Comparison of ENCODE assay signal across 13 cellular contexts in the genomic region with DNA sequence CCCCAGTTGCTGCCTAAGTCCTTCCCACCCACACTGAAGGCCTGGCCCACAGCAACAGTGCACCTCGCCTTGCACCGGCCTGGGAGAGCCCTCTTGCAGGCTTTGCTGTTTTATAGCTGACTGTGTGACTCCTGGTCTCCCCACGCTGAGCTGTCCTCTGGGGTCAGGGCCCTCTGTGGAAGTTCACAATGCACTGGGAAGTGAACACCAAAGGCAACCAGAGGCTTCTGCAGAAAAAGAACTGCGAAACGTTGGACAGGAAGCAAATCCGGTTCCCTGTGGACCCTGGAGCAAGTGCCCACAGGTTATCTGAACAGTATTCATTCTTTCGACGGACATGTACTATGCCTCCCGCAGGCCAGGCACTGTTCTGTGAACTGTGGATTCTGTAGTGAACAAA. TPM values are rescaled to one million over a fixed set of nuclear protein-coding genes. Genes with fewer than 3 reads are reported as not detected.
DNase-seq lines count a peak whose midpoint lies in the region; ATAC-seq, FAIRE-seq and TF ChIP-seq lines count a peak whose summit lies in the region.
"Had no signal": no experiment of that assay in that cellular context is flagged by ENCODE, and none has a peak within 500 bp of the region (broad histone marks: within the 10 kb centered on the region; RNA-seq: fewer than 3 reads in every experiment).

No MANE protein-coding gene starts in this region.

- no peak overlapping the region for H2AFZ ChIP-seq in mammary epithelial cell (ENCODE audit: low read depth, low read length)
- no peak overlapping the region for H2AFZ ChIP-seq in astrocyte (ENCODE audit: low read depth, low read length)

- H3K27ac ChIP-seq in mammary epithelial cell (ENCODE audit: insufficient read depth, low read depth, low read length) (no peak overlapping the region), astrocyte (ENCODE audit: low read depth, low read length) (no peak overlapping the region)
- H3K27ac ChIP-seq: epithelial cell of prostate, foreskin keratinocyte, right atrium auricular region had no signal

- CTCF ChIA-PET in MCF 10A (lab: Yijun Ruan, JAX) (interaction anchor here (0.6 to 3.9 kb wide), 25 partner anchors 9 to 1250 kb away, joined by 3 to 17 read pairs (median 3); no protein-coding TSS in a partner anchor), mammary epithelial cell (lab: Charles Lee; ENCODE audit: low non-redundant PET) (interaction anchor here (0.6 kb wide), 1 partner anchor 1075 kb away, joined by 3 read pairs; no protein-coding TSS in a partner anchor)
- CTCF ChIA-PET in activated CD8-positive, alpha-beta T cell treated with anti-CD3 and anti-CD28 coated beads, Interleukin-2, amount 10 ng/mL, durations not matched to agents 7 days and 5 days (lab: Charles Lee), result interaction anchor here (0.5 to 2.3 kb wide), 17 partner anchors 9 to 1250 kb away, joined by 3 to 18 read pairs (median 4); no protein-coding TSS in a partner anchor

- H3K4me1 ChIP-seq in mammary epithelial cell (ENCODE audit: insufficient read depth, low read length) (peaks cover 12% of the 10 kb centered on the region), astrocyte (ENCODE audit: insufficient read depth, low read length) (peaks cover 14% of the 10 kb centered on the region)
- H3K4me1 ChIP-seq: foreskin keratinocyte had no signal

- peaks cover 25% of the 10 kb centered on the region for H3K27me3 ChIP-seq in mammary epithelial cell (ENCODE audit: insufficient read depth, low read length)
- H3K27me3 ChIP-seq in astrocyte (ENCODE audit: insufficient read depth, low read length), result peaks cover 21% of the 10 kb centered on the region

- in situ Hi-C loops in mammary epithelial cell (cut with MboI; ENCODE audit: low sequenced_read_pairs in 2 of 2), result loop anchor here in 1 of 2 donors (25.0 kb wide), 1 partner anchor 1093 kb away; no protein-coding TSS in a partner anchor

- TF ChIP-seq CTCF in MCF 10A (IDR thresholded peaks at IDR 0.05; ENCODE audit: unreplicated experiment), result no peak
- TF ChIP-seq CTCF in mammary epithelial cell (conservative IDR thresholded peaks at IDR 0.05 in 1 of 2, IDR thresholded peaks at IDR 0.05 in 1 of 2; ENCODE audit: extremely low read depth in 1 of 2, insufficient read depth in 1 of 2, low read depth in 1 of 2, low read length in 2 of 2), result no peak
- no peak for TF ChIP-seq CTCF in astrocyte (IDR thresholded peaks at IDR 0.05; ENCODE audit: insufficient read depth, low read depth, low read length)
- no peak for TF ChIP-seq CTCF in natural killer cell (IDR thresholded peaks at IDR 0.05)

- peak overlapping the region; percentile 69 for H3K4me3 Mint-ChIP-seq in MCF 10A (ENCODE audit: unreplicated experiment)
- peak overlapping the region; percentile 8 for H3K4me3 Mint-ChIP-seq in astrocyte (ENCODE audit: unreplicated experiment)
- H3K4me3 Mint-ChIP-seq in natural killer cell, result peak overlapping the region; percentile 85
- no peak overlapping the region for H3K4me3 Mint-ChIP-seq in activated CD8-positive, alpha-beta T cell treated with anti-CD3 and anti-CD28 coated beads, Interleukin-2, amount 10 ng/mL, durations not matched to agents 7 days and 5 days

- H3K9ac ChIP-seq in mammary epithelial cell (ENCODE audit: insufficient read depth, low read length) (no peak overlapping the region), astrocyte (ENCODE audit: low read length) (no peak overlapping the region)

- H3K9me3 ChIP-seq in mammary epithelial cell (replicated peaks; ENCODE audit: insufficient read depth, low read length), result no peaks in the 10 kb centered on the region
- H3K9me3 ChIP-seq in astrocyte (ENCODE audit: insufficient read depth, low read depth, low read length), result no peaks in the 10 kb centered on the region
- H3K9me3 ChIP-seq: right atrium auricular region had no signal

- WGBS in mammary epithelial cell (ENCODE audit: low coverage, missing lambda C conversion rate), result 31% methylated on average over 9 of the region's 9 CpGs

- H3K27ac Mint-ChIP-seq in MCF 10A (ENCODE audit: low read depth, unreplicated experiment), result no peak overlapping the region
- H3K27ac Mint-ChIP-seq in astrocyte (ENCODE audit: unreplicated experiment), result no peak overlapping the region
- no peak overlapping the region for H3K27ac Mint-ChIP-seq in natural killer cell
- H3K27ac Mint-ChIP-seq in activated CD8-positive, alpha-beta T cell treated with anti-CD3 and anti-CD28 coated beads, Interleukin-2, amount 10 ng/mL, durations not matched to agents 7 days and 5 days, result no peak overlapping the region

- peaks cover 3% of the 10 kb centered on the region for H4K20me1 ChIP-seq in mammary epithelial cell (ENCODE audit: insufficient read depth, low read length)
- H4K20me1 ChIP-seq in astrocyte (ENCODE audit: insufficient read depth, low read length), result no peaks in the 10 kb centered on the region

- H3K4me1 Mint-ChIP-seq in MCF 10A (ENCODE audit: insufficient read depth, unreplicated experiment) (peaks cover 5% of the 10 kb centered on the region), astrocyte (ENCODE audit: low read depth, unreplicated experiment) (peaks cover 5% of the 10 kb centered on the region), natural killer cell (peaks cover 11% of the 10 kb centered on the region in 2 donors)
- peaks cover 20% of the 10 kb centered on the region for H3K4me1 Mint-ChIP-seq in activated CD8-positive, alpha-beta T cell treated with anti-CD3 and anti-CD28 coated beads, Interleukin-2, amount 10 ng/mL, durations not matched to agents 7 days and 5 days (ENCODE audit: low read depth)

- H3K79me2 ChIP-seq in mammary epithelial cell (ENCODE audit: insufficient read depth, low read length) (no peaks in the 10 kb centered on the region), astrocyte (ENCODE audit: insufficient read depth, low read length) (no peaks in the 10 kb centered on the region)

- H3K27me3 Mint-ChIP-seq in MCF 10A (ENCODE audit: insufficient read depth, unreplicated experiment), result peaks cover 56% of the 10 kb centered on the region
- peaks cover 63% of the 10 kb centered on the region for H3K27me3 Mint-ChIP-seq in astrocyte (ENCODE audit: low read depth, unreplicated experiment)
- H3K27me3 Mint-ChIP-seq in natural killer cell (ENCODE audit: low read depth in 2 of 2), result peaks cover 34 to 42% of the 10 kb centered on the region in 2 donors
- H3K27me3 Mint-ChIP-seq in activated CD8-positive, alpha-beta T cell treated with anti-CD3 and anti-CD28 coated beads, Interleukin-2, amount 10 ng/mL, durations not matched to agents 7 days and 5 days (ENCODE audit: low read depth), result peaks cover 51% of the 10 kb centered on the region

- no TSS peak for BruUV-seq in MCF 10A (replicated peaks; lab: Mats Ljungman, UMichigan)
- no TSS peak for BruUV-seq in mammary epithelial cell (replicated peaks; lab: Mats Ljungman, UMichigan)

- no peak overlapping the region for H3K4me3 ChIP-seq in mammary epithelial cell (replicated peaks in 1 of 3; ENCODE audit: insufficient read depth in 1 of 3, low read depth in 2 of 3, low read length in 3 of 3)
- H3K4me3 ChIP-seq in astrocyte (ENCODE audit: insufficient read depth, low read depth, low read length), result no peak overlapping the region

- FAIRE-seq in astrocyte (lab: Jason Lieb, UNC), result no peak
- FAIRE-seq: bronchial epithelial cell had no signal

- ATAC-seq in natural killer cell (no peak), GM18511 (IDR thresholded peaks at IDR 0.05; ENCODE audit: unreplicated experiment) (no peak)
- ATAC-seq in activated CD8-positive, alpha-beta T cell treated with anti-CD3 and anti-CD28 coated beads, Interleukin-2, amount 10 ng/mL, durations not matched to agents 7 days and 5 days, result no peak

- dilution Hi-C loops in mammary epithelial cell (cut with HindIII; ENCODE audit: low sequenced_read_pairs), result no loop called here

- DNase-seq in MCF 10A (ENCODE audit: unreplicated experiment), result no peak
- no peak for DNase-seq in mammary epithelial cell
- no peak for DNase-seq in astrocyte (ENCODE audit: low read depth)
- no peak for DNase-seq in natural killer cell
- DNase-seq in DMS 273 treated with DMSO at 0.1 percent for 48 hours (lab: John Stamatoyannopoulos, UW), result no peak
- DNase-seq in NCI-H1048 (lab: John Stamatoyannopoulos, UW), result no peak
- DNase-seq in activated CD8-positive, alpha-beta T cell treated with anti-CD3 and anti-CD28 coated beads, Interleukin-2, amount 10 ng/mL, durations not matched to agents 7 days and 5 days, result no peak

- H3K4me2 ChIP-seq in mammary epithelial cell (ENCODE audit: insufficient read depth, low read depth, low read length) (no peak overlapping the region), astrocyte (ENCODE audit: low read length) (no peak overlapping the region)

- POLR2A ChIA-PET in MCF 10A (lab: Yijun Ruan, JAX), result no interaction called here
- POLR2A ChIA-PET in activated CD8-positive, alpha-beta T cell treated with anti-CD3 and anti-CD28 coated beads, Interleukin-2, amount 10 ng/mL, durations not matched to agents 7 days and 5 days (lab: Charles Lee), result no interaction called here

- H3K9me3 Mint-ChIP-seq in MCF 10A (ENCODE audit: unreplicated experiment) (no peaks in the 10 kb centered on the region), astrocyte (ENCODE audit: unreplicated experiment) (peaks cover 2% of the 10 kb centered on the region), natural killer cell (no peaks in the 10 kb centered on the region)
- no peaks in the 10 kb centered on the region for H3K9me3 Mint-ChIP-seq in activated CD8-positive, alpha-beta T cell treated with anti-CD3 and anti-CD28 coated beads, Interleukin-2, amount 10 ng/mL, durations not matched to agents 7 days and 5 days (ENCODE audit: insufficient read depth)

- H3K36me3 Mint-ChIP-seq in MCF 10A (ENCODE audit: insufficient read depth, unreplicated experiment), result no peaks in the 10 kb centered on the region
- H3K36me3 Mint-ChIP-seq in astrocyte (ENCODE audit: low read depth, unreplicated experiment), result peaks cover 2% of the 10 kb centered on the region
- no peaks in the 10 kb centered on the region for H3K36me3 Mint-ChIP-seq in natural killer cell
- H3K36me3 Mint-ChIP-seq in activated CD8-positive, alpha-beta T cell treated with anti-CD3 and anti-CD28 coated beads, Interleukin-2, amount 10 ng/mL, durations not matched to agents 7 days and 5 days (ENCODE audit: low read depth), result no peaks in the 10 kb centered on the region

- intact Hi-C loops in MCF 10A (cut with micrococcal nuclease), result loop anchor here (2.0 to 10.0 kb wide), 2 partner anchors 710 to 1250 kb away; no protein-coding TSS in a partner anchor
- intact Hi-C loops in mammary epithelial cell (cut with micrococcal nuclease), result loop anchor here (2.0 kb wide), 1 partner anchor 194 kb away; no protein-coding TSS in a partner anchor
- intact Hi-C loops in natural killer cell (cut with micrococcal nuclease), result loop anchor here (5.0 to 10.0 kb wide), 2 partner anchors 1100 to 1248 kb away; no protein-coding TSS in a partner anchor

- H3K36me3 ChIP-seq in mammary epithelial cell (ENCODE audit: insufficient read depth, low read length) (no peaks in the 10 kb centered on the region), astrocyte (ENCODE audit: insufficient read depth, low read length) (no peaks in the 10 kb centered on the region)
- H3K36me3 ChIP-seq: right atrium auricular region had no signal

RNA-seq across cellular contexts. Expression of a gene that starts 0.7 kb away (rescaled TPM):
- total RNA-seq in MCF 10A (2022) (not detected in 2 replicates), mammary epithelial cell (under 1 TPM in 1 of 2 donors, not detected in 1; 0.24 TPM), astrocyte (1.9 and 4.1 TPM in 2 replicates), natural killer cell (under 1 TPM in 1 of 3 donors, not detected in 2; 0.60 TPM)
- 0.03 TPM for polyA plus RNA-seq in mammary epithelial cell
- not detected for polyA minus RNA-seq in mammary epithelial cell
- total RNA-seq in activated CD8-positive, alpha-beta T cell treated with anti-CD3 and anti-CD28 coated beads, Interleukin-2, amount 10 ng/mL, durations not matched to agents 7 days and 5 days, result 1 to 10 TPM; 1.1 to 1.4 TPM
- total RNA-seq: HT-29 had no signal
